In the genomic region with DNA sequence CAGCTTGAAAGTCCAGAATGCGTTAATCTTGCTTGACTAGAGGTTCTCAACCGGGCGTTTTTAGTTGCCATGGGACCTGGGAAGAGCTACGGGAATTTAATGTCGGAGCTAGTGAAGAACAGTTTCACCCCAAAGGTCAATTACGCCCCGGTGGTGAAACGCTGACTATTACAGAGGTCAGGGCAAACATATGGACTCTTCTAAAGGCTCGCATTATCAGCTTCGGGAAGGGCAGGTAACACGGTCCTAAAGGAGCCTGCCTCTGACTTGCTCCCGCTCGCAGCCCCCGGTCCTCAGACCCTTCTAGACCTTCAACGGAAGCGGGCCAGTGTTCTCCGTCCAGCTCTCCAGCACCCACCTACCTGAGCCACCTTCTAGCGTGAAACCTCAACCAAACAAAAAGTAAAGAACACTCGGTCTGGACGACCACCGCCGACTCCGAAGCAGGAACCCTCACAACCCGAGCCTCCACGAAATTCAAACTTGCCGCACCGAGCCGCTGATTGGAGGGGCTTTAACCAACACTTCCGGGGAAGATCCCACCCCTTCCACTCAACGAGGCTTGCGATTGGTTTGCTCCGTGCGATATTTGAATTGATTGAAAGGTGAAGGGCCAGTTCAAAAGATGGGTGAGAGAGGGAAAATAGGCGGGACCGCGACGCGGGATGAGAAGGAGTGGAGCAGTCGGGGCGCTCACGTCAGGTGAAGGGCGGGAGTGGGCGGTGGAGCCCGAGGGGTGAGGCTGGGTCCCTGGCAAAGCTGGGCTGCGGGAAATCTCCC, we compare ENCODE assay signal across 8 cellular contexts. TPM values are rescaled to one million over a fixed set of nuclear protein-coding genes. Genes with fewer than 3 reads are reported as not detected.
DNase-seq lines count a peak whose midpoint lies in the region; ATAC-seq and TF ChIP-seq lines count a peak whose summit lies in the region.

Gene DLGAP5 (minus strand): TSS at position 485 of the 780 bp plus-strand sequence. CDS start 2,406 bp downstream, outside the sequence.

- H3K4me1 Mint-ChIP-seq in activated T-helper 1 cell treated with anti-CD3 and anti-CD28 coated beads, Interleukin-12 subunit alpha, Interleukin-12 subunit beta, Interleukin-2, Interleukin-4 antibody, amounts not matched to agents 30 ng/mL and 10 ng/mL and 1 ng/mL, durations not matched to agents 14 hours and 24 hours and 36 hours (ENCODE audit: low read depth): peaks cover 44% of the 10 kb centered on the region
- peaks cover 5 to 43% (median 18%) of the 10 kb centered on the region in 7 donors for H3K4me1 Mint-ChIP-seq in naive thymus-derived CD4-positive, alpha-beta T cell
- H3K4me1 Mint-ChIP-seq in stimulated activated memory B cell treated with anti-CD40 and anti-IgM and Interleukin-4, amounts not matched to agents 10 μg/mL and 1 μg/mL and 100 μg/mL, for 72 hours: peaks cover 6% of the 10 kb centered on the region

- H2AFZ ChIP-seq in fibroblast of lung (ENCODE audit: low read length): peak within 1 kb of the TSS; percentile 77

- peak within 1 kb of the TSS; percentile 94 for H3K4me3 Mint-ChIP-seq in activated T-helper 1 cell treated with anti-CD3 and anti-CD28 coated beads, Interleukin-12 subunit alpha, Interleukin-12 subunit beta, Interleukin-2, Interleukin-4 antibody, amounts not matched to agents 30 ng/mL and 10 ng/mL and 1 ng/mL, durations not matched to agents 14 hours and 24 hours and 36 hours
- peak within 1 kb of the TSS; percentile 88 to 97 (median 90) for H3K4me3 Mint-ChIP-seq in naive thymus-derived CD4-positive, alpha-beta T cell
- peak within 1 kb of the TSS; percentile 83 for H3K4me3 Mint-ChIP-seq in stimulated activated memory B cell treated with anti-CD40 and anti-IgM and Interleukin-4, amounts not matched to agents 10 μg/mL and 1 μg/mL and 100 μg/mL, for 72 hours

- H3K36me3 Mint-ChIP-seq in activated T-helper 1 cell treated with anti-CD3 and anti-CD28 coated beads, Interleukin-12 subunit alpha, Interleukin-12 subunit beta, Interleukin-2, Interleukin-4 antibody, amounts not matched to agents 30 ng/mL and 10 ng/mL and 1 ng/mL, durations not matched to agents 14 hours and 24 hours and 36 hours (ENCODE audit: low read depth): peaks cover 16% of the 10 kb centered on the region
- peaks cover 0 to 9% (median 0%) of the 10 kb centered on the region in 5 donors for H3K36me3 Mint-ChIP-seq in naive thymus-derived CD4-positive, alpha-beta T cell
- no peaks in the 10 kb centered on the region for H3K36me3 Mint-ChIP-seq in stimulated activated memory B cell treated with anti-CD40 and anti-IgM and Interleukin-4, amounts not matched to agents 10 μg/mL and 1 μg/mL and 100 μg/mL, for 72 hours

- peak within 1 kb of the TSS; percentile 73 for H3K4me2 ChIP-seq in fibroblast of lung (ENCODE audit: extremely low read depth, insufficient read depth, low read length)

- H3K9ac ChIP-seq in fibroblast of lung (ENCODE audit: insufficient read depth, low read length): peak within 1 kb of the TSS; percentile 55

- H3K79me2 ChIP-seq in fibroblast of lung (ENCODE audit: control insufficient read depth, insufficient read depth, low read length): peaks cover 35% of the 10 kb centered on the region

- H3K9me3 Mint-ChIP-seq in activated T-helper 1 cell treated with anti-CD3 and anti-CD28 coated beads, Interleukin-12 subunit alpha, Interleukin-12 subunit beta, Interleukin-2, Interleukin-4 antibody, amounts not matched to agents 30 ng/mL and 10 ng/mL and 1 ng/mL, durations not matched to agents 14 hours and 24 hours and 36 hours: no peaks in the 10 kb centered on the region
- peaks cover 0 to 1% (median 0%) of the 10 kb centered on the region in 11 donors for H3K9me3 Mint-ChIP-seq in naive thymus-derived CD4-positive, alpha-beta T cell
- H3K9me3 Mint-ChIP-seq in stimulated activated memory B cell treated with anti-CD40 and anti-IgM and Interleukin-4, amounts not matched to agents 10 μg/mL and 1 μg/mL and 100 μg/mL, for 72 hours: no peaks in the 10 kb centered on the region

- no peaks in the 10 kb centered on the region for H3K9me3 ChIP-seq in fibroblast of lung (ENCODE audit: control insufficient read depth, insufficient read depth, low read depth, low read length)
- no peaks in the 10 kb centered on the region for H3K9me3 ChIP-seq in naive thymus-derived CD4-positive, alpha-beta T cell (ENCODE audit: control insufficient read depth in 2 of 3, low read length in 3 of 3)

- H3K4me3 ChIP-seq in LNCaP clone FGC (ENCODE audit: low read depth, low read length) (peak within 1 kb of the TSS; percentile 97), fibroblast of lung (replicated peaks in 1 of 4; ENCODE audit: control extremely low read depth in 1 of 4, insufficient read depth in 1 of 4, low read depth in 3 of 4, low read length in 4 of 4) (peak within 1 kb of the TSS; percentile 73 to 93 (median 83))
- H3K4me3 ChIP-seq in naive thymus-derived CD4-positive, alpha-beta T cell (ENCODE audit: low read length): peak within 1 kb of the TSS; percentile 84

- TF ChIP-seq CTCF in LNCaP clone FGC (IDR thresholded peaks at IDR 0.05; ENCODE audit: control insufficient read depth, extremely low read depth, insufficient read depth) (no peak), fibroblast of lung (conservative IDR thresholded peaks at IDR 0.05 in 1 of 2, IDR thresholded peaks at IDR 0.05 in 1 of 2; ENCODE audit: low read depth in 1 of 2, low read length in 2 of 2) (no peak)

- peak; percentile 99 for DNase-seq in EL
- DNase-seq in H4 (ENCODE audit: low spot score): peak; percentile 96
- peak; percentile 92 for DNase-seq in LNCaP clone FGC (ENCODE audit: low read depth)
- peak; percentile 93 for DNase-seq in RPMI8226
- DNase-seq in activated T-helper 1 cell treated with anti-CD3 and anti-CD28 coated beads, Interleukin-12 subunit alpha, Interleukin-12 subunit beta, Interleukin-2, Interleukin-4 antibody, amounts not matched to agents 30 ng/mL and 10 ng/mL and 1 ng/mL, durations not matched to agents 14 hours and 24 hours and 36 hours (ENCODE audit: low spot score): peak; percentile 91
- peak; percentile 95 to 96 for DNase-seq in fibroblast of lung (ENCODE audit: low read depth in 2 of 2)
- peak; percentile 59 to 90 (median 86) for DNase-seq in naive thymus-derived CD4-positive, alpha-beta T cell

- POLR2A ChIA-PET in naive thymus-derived CD4-positive, alpha-beta T cell (lab: Charles Lee): interaction anchor here (0.5 to 0.8 kb wide), 2 partner anchors 89 to 181 kb away, joined by 3 to 4 read pairs; no protein-coding TSS in a partner anchor

- H3K27me3 Mint-ChIP-seq in activated T-helper 1 cell treated with anti-CD3 and anti-CD28 coated beads, Interleukin-12 subunit alpha, Interleukin-12 subunit beta, Interleukin-2, Interleukin-4 antibody, amounts not matched to agents 30 ng/mL and 10 ng/mL and 1 ng/mL, durations not matched to agents 14 hours and 24 hours and 36 hours (ENCODE audit: insufficient read depth): no peaks in the 10 kb centered on the region
- H3K27me3 Mint-ChIP-seq in naive thymus-derived CD4-positive, alpha-beta T cell: peaks cover 0 to 3% (median 0%) of the 10 kb centered on the region in 5 donors
- no peaks in the 10 kb centered on the region for H3K27me3 Mint-ChIP-seq in stimulated activated memory B cell treated with anti-CD40 and anti-IgM and Interleukin-4, amounts not matched to agents 10 μg/mL and 1 μg/mL and 100 μg/mL, for 72 hours

- intact Hi-C loops in activated T-helper 1 cell treated with anti-CD3 and anti-CD28 coated beads, Interleukin-12 subunit alpha, Interleukin-12 subunit beta, Interleukin-2, Interleukin-4 antibody, amounts not matched to agents 30 ng/mL and 10 ng/mL and 1 ng/mL, durations not matched to agents 14 hours and 24 hours and 36 hours (cut with micrococcal nuclease): loop anchor here (1.0 to 2.0 kb wide), 5 partner anchors 22 to 389 kb away; partner anchors contain the start of genes ATG14 and KTN1
- intact Hi-C loops in naive thymus-derived CD4-positive, alpha-beta T cell (cut with micrococcal nuclease): loop anchor here (1.0 to 10.0 kb wide), 16 partner anchors 22 to 927 kb away; partner anchors contain the start of genes ATG14 (in 2 of the 2), FBXO34 (in 2 of the 2), GCH1 (in 2 of the 2) and SOCS4 (in 2 of the 2)

- peak; percentile 98 for ATAC-seq in naive thymus-derived CD4-positive, alpha-beta T cell
- ATAC-seq in stimulated activated memory B cell treated with anti-CD40 and anti-IgM and Interleukin-4, amounts not matched to agents 10 μg/mL and 1 μg/mL and 100 μg/mL, for 72 hours: peak; percentile 99

- CTCF ChIA-PET in naive thymus-derived CD4-positive, alpha-beta T cell (lab: Charles Lee): interaction anchor here (0.6 to 1.2 kb wide), 2 partner anchors 159 to 237 kb away, joined by 3 to 6 read pairs; no protein-coding TSS in a partner anchor

- no peaks in the 10 kb centered on the region for H3K27me3 ChIP-seq in fibroblast of lung (ENCODE audit: control insufficient read depth, insufficient read depth, low read length)
- H3K27me3 ChIP-seq in naive thymus-derived CD4-positive, alpha-beta T cell (ENCODE audit: control insufficient read depth in 2 of 2, insufficient read depth in 2 of 2, low read length in 2 of 2): no peaks in the 10 kb centered on the region

- H3K27ac Mint-ChIP-seq in activated T-helper 1 cell treated with anti-CD3 and anti-CD28 coated beads, Interleukin-12 subunit alpha, Interleukin-12 subunit beta, Interleukin-2, Interleukin-4 antibody, amounts not matched to agents 30 ng/mL and 10 ng/mL and 1 ng/mL, durations not matched to agents 14 hours and 24 hours and 36 hours: peak within 1 kb of the TSS; percentile 66
- peak within 1 kb of the TSS; percentile 46 to 92 (median 68) for H3K27ac Mint-ChIP-seq in naive thymus-derived CD4-positive, alpha-beta T cell
- peak within 1 kb of the TSS; percentile 63 for H3K27ac Mint-ChIP-seq in stimulated activated memory B cell treated with anti-CD40 and anti-IgM and Interleukin-4, amounts not matched to agents 10 μg/mL and 1 μg/mL and 100 μg/mL, for 72 hours

- peaks cover 3% of the 10 kb centered on the region for H3K4me1 ChIP-seq in fibroblast of lung (ENCODE audit: control insufficient read depth, extremely low read depth, insufficient read depth, low read length)
- peaks cover 7 to 10% of the 10 kb centered on the region in 2 donors for H3K4me1 ChIP-seq in naive thymus-derived CD4-positive, alpha-beta T cell (ENCODE audit: control insufficient read depth in 2 of 2, insufficient read depth in 2 of 2, low read length in 2 of 2)

- H3K36me3 ChIP-seq in fibroblast of lung (ENCODE audit: control insufficient read depth, insufficient read depth, low read length): no peaks in the 10 kb centered on the region
- no peaks in the 10 kb centered on the region for H3K36me3 ChIP-seq in naive thymus-derived CD4-positive, alpha-beta T cell (ENCODE audit: control insufficient read depth in 2 of 3, insufficient read depth in 3 of 3, low read length in 3 of 3)

- peak within 1 kb of the TSS; percentile 69 for H3K27ac ChIP-seq in fibroblast of lung (ENCODE audit: insufficient read depth, low read length)
- peak within 1 kb of the TSS; percentile 58 for H3K27ac ChIP-seq in naive thymus-derived CD4-positive, alpha-beta T cell (ENCODE audit: low read depth, low read length)

- no peaks in the 10 kb centered on the region for H4K20me1 ChIP-seq in fibroblast of lung (ENCODE audit: control insufficient read depth, extremely low read depth, insufficient read depth, low read length)

RNA-seq across cellular contexts. Expression of gene DLGAP5, which starts in this region (rescaled TPM):
- total RNA-seq in H4 (2014; rRNA removed; shearing (Covaris generic)): 60.1 and 74.7 TPM in 2 replicates
- total RNA-seq in activated T-helper 1 cell treated with anti-CD3 and anti-CD28 coated beads, Interleukin-12 subunit alpha, Interleukin-12 subunit beta, Interleukin-2, Interleukin-4 antibody, amounts not matched to agents 30 ng/mL and 10 ng/mL and 1 ng/mL, durations not matched to agents 14 hours and 24 hours and 36 hours: 22.4 and 26.4 TPM in 2 replicates
- total RNA-seq in fibroblast of lung: 0.77 and 8.1 TPM in 2 replicates
- polyA plus RNA-seq in fibroblast of lung: 10.5 and 31.2 TPM in 2 replicates
- polyA plus RNA-seq in fibroblast of lung (2012): 7.4 and 24.7 TPM in 2 replicates
- 1.6 and 2.5 TPM in 2 replicates for polyA minus RNA-seq in fibroblast of lung (ENCODE audit: low replicate concordance)
- 10 to 100 TPM in 1 of 5 experiments, under 1 TPM in 1, not detected in 3; 0.49 to 46.7 TPM for total RNA-seq in naive thymus-derived CD4-positive, alpha-beta T cell
- not detected for polyA plus RNA-seq in naive thymus-derived CD4-positive, alpha-beta T cell

Comparison
In these comparisons a context has a peak if more than half of its experiments do, and no peak if none do; other contexts are left out.
1. Peak in every context shown above with its lines: DNase-seq, ATAC-seq, H3K4me3 ChIP-seq and H3K27ac ChIP-seq.
2. RNA of gene DLGAP5 (polyA plus RNA-seq): 7.4 to 31.2 TPM in fibroblast of lung; not detected in naive thymus-derived CD4-positive, alpha-beta T cell; every median in the first group is over 4 times any median in the second.